Comparison of ENCODE assay signal across 7 cellular contexts in the genomic region with DNA sequence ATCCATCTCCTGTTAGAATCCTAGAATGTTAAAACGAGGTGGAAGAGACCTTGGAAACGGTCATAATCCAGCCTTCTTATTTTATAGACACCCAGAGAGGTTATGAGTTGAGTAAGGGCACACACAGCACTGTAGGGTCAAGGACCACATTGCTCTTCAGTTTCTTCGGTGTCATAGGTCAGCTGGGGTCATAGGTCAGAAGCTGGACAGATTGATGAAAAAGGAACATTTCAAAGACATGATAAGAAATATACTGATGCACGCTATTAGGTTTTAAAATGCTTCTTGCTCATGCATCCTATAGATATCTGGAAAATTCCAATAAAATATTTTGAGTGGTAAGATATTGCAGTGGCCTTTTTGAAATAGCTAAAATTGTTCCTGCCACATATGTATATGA.
"Had no signal": no experiment of that assay in that cellular context is flagged by ENCODE, and none has a peak within 500 bp of the region (broad histone marks: within the 10 kb centered on the region; RNA-seq: fewer than 3 reads in every experiment).

No MANE protein-coding gene starts in this region.

- ATAC-seq: HepG2 had no signal

- H3K9ac ChIP-seq: KMS-11 had no signal

- H3K4me2 ChIP-seq: KMS-11 had no signal

- H3K27ac ChIP-seq: HL-60, KMS-11 had no signal

- DNase-seq: IMR-90, KBM-7, KG1 had no signal

- FAIRE-seq: HepG2, HTR-8/SVneo had no signal
